8 cellular contexts compared by ENCODE assay signal in genomic region chr15:42337104-42337503, GRCh38. TPM values are rescaled to one million over a fixed set of nuclear protein-coding genes. Genes with fewer than 3 reads are reported as not detected.
DNase-seq lines count a peak whose midpoint lies in the region; ATAC-seq, FAIRE-seq and TF ChIP-seq lines count a peak whose summit lies in the region.
"Not testable (repeated sequence)": the region's sequence is repeated elsewhere in the genome, so short reads cannot be mapped to it uniquely, and the experiment has no call there.
"Had no signal": no experiment of that assay in that cellular context is flagged by ENCODE, and none has a peak within 500 bp of the region (broad histone marks: within the 10 kb centered on the region; RNA-seq: fewer than 3 reads in every experiment).

No MANE protein-coding gene starts in this region.

- H3K9me3 ChIP-seq in K562 (replicated peaks; ENCODE audit: control insufficient read depth, insufficient read depth, low read depth, low read length); cardiac muscle cell (ENCODE audit: low read depth): not testable (repeated sequence)

- in situ Hi-C loops in K562 (cut with MboI): not testable (repeated sequence)

- H3K4me3 Mint-ChIP-seq in WTC11; activated T-helper 1 cell treated with anti-CD3 and anti-CD28 coated beads, Interleukin-12 subunit alpha, Interleukin-12 subunit beta, Interleukin-2, Interleukin-4 antibody, amounts not matched to agents 30 ng/mL and 10 ng/mL and 1 ng/mL, durations not matched to agents 14 hours and 24 hours and 36 hours; neural crest cell; stimulated activated naive B cell treated with anti-CD40 and anti-IgM and Interleukin-4, amounts not matched to agents 10 μg/mL and 1 μg/mL and 100 μg/mL, for 72 hours: not testable (repeated sequence)

- H3K27me3 Mint-ChIP-seq in WTC11 (ENCODE audit: low read depth); activated T-helper 1 cell treated with anti-CD3 and anti-CD28 coated beads, Interleukin-12 subunit alpha, Interleukin-12 subunit beta, Interleukin-2, Interleukin-4 antibody, amounts not matched to agents 30 ng/mL and 10 ng/mL and 1 ng/mL, durations not matched to agents 14 hours and 24 hours and 36 hours (ENCODE audit: insufficient read depth); neural crest cell (ENCODE audit: low read depth); stimulated activated naive B cell treated with anti-CD40 and anti-IgM and Interleukin-4, amounts not matched to agents 10 μg/mL and 1 μg/mL and 100 μg/mL, for 72 hours: not testable (repeated sequence)

- H3K4me2 ChIP-seq in K562 (ENCODE audit: insufficient read depth, low read length): not testable (repeated sequence)

- not testable (repeated sequence) for H3K4me3 ChIP-seq in K562, cardiac muscle cell

- not testable (repeated sequence) for H2AFZ ChIP-seq in K562 (ENCODE audit: low read depth, low read length)

- H3K9me1 ChIP-seq in K562 (ENCODE audit: control insufficient read depth, insufficient read depth, low read length): not testable (repeated sequence)

- not testable (repeated sequence) for TF ChIP-seq CTCF in WTC11 (IDR thresholded peaks at IDR 0.05); K562 (IDR thresholded peaks at IDR 0.05 in 2 of 3, conservative IDR thresholded peaks at IDR 0.05 in 1 of 3; ENCODE audit: insufficient read depth in 2 of 3, low read depth in 1 of 3, low read length in 3 of 3); cardiac muscle cell (IDR thresholded peaks at IDR 0.05; ENCODE audit: low read depth, low read length); neural crest cell (conservative IDR thresholded peaks at IDR 0.05)

- CTCF ChIA-PET in WTC11 (lab: Charles Lee); K562 (lab: Yijun Ruan, JAX; ENCODE audit: low intra/inter-chr PET ratio): not testable (repeated sequence)

- not testable (repeated sequence) for TF ChIP-seq EP300 in K562 (IDR thresholded peaks at IDR 0.05; ENCODE audit: low read length)

- H3K4me1 ChIP-seq in K562 (replicated peaks in 1 of 2; ENCODE audit: control insufficient read depth in 2 of 2, insufficient read depth in 2 of 2, low read length in 2 of 2): not testable (repeated sequence)
- peaks cover 36% of the 10 kb centered on the region for H3K4me1 ChIP-seq in cardiac muscle cell (ENCODE audit: low read depth)

- H3K9me3 Mint-ChIP-seq in WTC11 (peaks cover 24% of the 10 kb centered on the region), neural crest cell (peaks cover 17% of the 10 kb centered on the region)
- peaks cover 19% of the 10 kb centered on the region for H3K9me3 Mint-ChIP-seq in activated T-helper 1 cell treated with anti-CD3 and anti-CD28 coated beads, Interleukin-12 subunit alpha, Interleukin-12 subunit beta, Interleukin-2, Interleukin-4 antibody, amounts not matched to agents 30 ng/mL and 10 ng/mL and 1 ng/mL, durations not matched to agents 14 hours and 24 hours and 36 hours
- H3K9me3 Mint-ChIP-seq in stimulated activated naive B cell treated with anti-CD40 and anti-IgM and Interleukin-4, amounts not matched to agents 10 μg/mL and 1 μg/mL and 100 μg/mL, for 72 hours: peaks cover 6 to 13% of the 10 kb centered on the region in 2 donors

- H4K20me1 ChIP-seq in K562 (replicated peaks; ENCODE audit: control insufficient read depth, insufficient read depth, low read length): not testable (repeated sequence)

- intact Hi-C loops in activated T-helper 1 cell treated with anti-CD3 and anti-CD28 coated beads, Interleukin-12 subunit alpha, Interleukin-12 subunit beta, Interleukin-2, Interleukin-4 antibody, amounts not matched to agents 30 ng/mL and 10 ng/mL and 1 ng/mL, durations not matched to agents 14 hours and 24 hours and 36 hours (cut with micrococcal nuclease); K562 (cut with micrococcal nuclease): not testable (repeated sequence)

- not testable (repeated sequence) for H3K27me3 ChIP-seq in K562 (ENCODE audit: control insufficient read depth in 2 of 2, insufficient read depth in 2 of 2, low read length in 2 of 2); cardiac muscle cell

- H3K36me3 Mint-ChIP-seq in WTC11 (peaks cover 23% of the 10 kb centered on the region), neural crest cell (ENCODE audit: low read depth) (peaks cover 17% of the 10 kb centered on the region)
- not testable (repeated sequence) for H3K36me3 Mint-ChIP-seq in activated T-helper 1 cell treated with anti-CD3 and anti-CD28 coated beads, Interleukin-12 subunit alpha, Interleukin-12 subunit beta, Interleukin-2, Interleukin-4 antibody, amounts not matched to agents 30 ng/mL and 10 ng/mL and 1 ng/mL, durations not matched to agents 14 hours and 24 hours and 36 hours (ENCODE audit: low read depth)
- H3K36me3 Mint-ChIP-seq in stimulated activated naive B cell treated with anti-CD40 and anti-IgM and Interleukin-4, amounts not matched to agents 10 μg/mL and 1 μg/mL and 100 μg/mL, for 72 hours: peaks cover 24 to 32% of the 10 kb centered on the region in 2 donors

- ATAC-seq in SK-N-SH treated with all-trans-retinoic acid at 6 μM for 48 hours; WTC11; K562; stimulated activated naive B cell treated with anti-CD40 and anti-IgM and Interleukin-4, amounts not matched to agents 10 μg/mL and 1 μg/mL and 100 μg/mL, for 72 hours (replicated peaks): not testable (repeated sequence)

- POLR2A ChIA-PET in WTC11 (lab: Charles Lee); K562 (lab: Yijun Ruan, JAX): not testable (repeated sequence)

- H3K27ac ChIP-seq in K562 (ENCODE audit: extremely low read depth, low read depth, low read length): not testable (repeated sequence)
- H3K27ac ChIP-seq in cardiac muscle cell: peak overlapping the region; percentile 94

- H3K27ac Mint-ChIP-seq in WTC11: not testable (repeated sequence)
- peak overlapping the region; percentile 53 for H3K27ac Mint-ChIP-seq in activated T-helper 1 cell treated with anti-CD3 and anti-CD28 coated beads, Interleukin-12 subunit alpha, Interleukin-12 subunit beta, Interleukin-2, Interleukin-4 antibody, amounts not matched to agents 30 ng/mL and 10 ng/mL and 1 ng/mL, durations not matched to agents 14 hours and 24 hours and 36 hours
- H3K27ac Mint-ChIP-seq in neural crest cell (ENCODE audit: unreplicated experiment): peak overlapping the region; percentile 91
- H3K27ac Mint-ChIP-seq in stimulated activated naive B cell treated with anti-CD40 and anti-IgM and Interleukin-4, amounts not matched to agents 10 μg/mL and 1 μg/mL and 100 μg/mL, for 72 hours: peak overlapping the region; percentile 6

- not testable (repeated sequence) for DNase-seq in WTC11 (ENCODE audit: low spot score); activated T-helper 1 cell treated with anti-CD3 and anti-CD28 coated beads, Interleukin-12 subunit alpha, Interleukin-12 subunit beta, Interleukin-2, Interleukin-4 antibody, amounts not matched to agents 30 ng/mL and 10 ng/mL and 1 ng/mL, durations not matched to agents 14 hours and 24 hours and 36 hours (ENCODE audit: low spot score); K562 (ENCODE audit: extremely low read depth in 1 of 4, low spot score in 3 of 4); cardiac muscle cell (ENCODE audit: low read depth in 1 of 2, low spot score in 1 of 2); neural crest cell (ENCODE audit: low read depth, low spot score); stimulated activated naive B cell treated with anti-CD40 and anti-IgM and Interleukin-4, amounts not matched to agents 10 μg/mL and 1 μg/mL and 100 μg/mL, for 72 hours

- TF ChIP-seq RAD21 in K562 (CRISPR knock-in tag; conservative IDR thresholded peaks at IDR 0.05 in 1 of 2, IDR thresholded peaks at IDR 0.05 in 1 of 2): not testable (repeated sequence)

- not testable (repeated sequence) for BruUV-seq in K562 (replicated peaks; lab: Mats Ljungman, UMichigan)

- TF ChIP-seq POLR2A in K562 (conservative IDR thresholded peaks at IDR 0.05): not testable (repeated sequence)

- H3K36me3 ChIP-seq in K562 (ENCODE audit: control insufficient read depth, insufficient read depth, low read length); cardiac muscle cell: not testable (repeated sequence)

- not testable (repeated sequence) for H3K4me1 Mint-ChIP-seq in WTC11; activated T-helper 1 cell treated with anti-CD3 and anti-CD28 coated beads, Interleukin-12 subunit alpha, Interleukin-12 subunit beta, Interleukin-2, Interleukin-4 antibody, amounts not matched to agents 30 ng/mL and 10 ng/mL and 1 ng/mL, durations not matched to agents 14 hours and 24 hours and 36 hours (ENCODE audit: low read depth); neural crest cell; stimulated activated naive B cell treated with anti-CD40 and anti-IgM and Interleukin-4, amounts not matched to agents 10 μg/mL and 1 μg/mL and 100 μg/mL, for 72 hours

- FAIRE-seq in K562 (lab: Jason Lieb, UNC): not testable (repeated sequence)

- H3K79me2 ChIP-seq in K562 (ENCODE audit: control insufficient read depth, insufficient read depth, low read length): not testable (repeated sequence)

- H3K9ac ChIP-seq in K562 (ENCODE audit: insufficient read depth in 1 of 2, low read depth in 2 of 2, low read length in 2 of 2): not testable (repeated sequence)

- 72% methylated on average over 3 of the region's 3 CpGs for WGBS in K562 (ENCODE audit: insufficient coverage, low coverage, missing lambda C conversion rate)

RNA-seq across cellular contexts. Expression of gene CAPN3, which starts 22.2 kb away (rescaled TPM):
- 0.70 to 1.4 TPM (median 1.3 TPM) in 3 replicates for total RNA-seq in WTC11 (2021)
- 1.5 and 1.6 TPM in 2 replicates for total RNA-seq in activated T-helper 1 cell treated with anti-CD3 and anti-CD28 coated beads, Interleukin-12 subunit alpha, Interleukin-12 subunit beta, Interleukin-2, Interleukin-4 antibody, amounts not matched to agents 30 ng/mL and 10 ng/mL and 1 ng/mL, durations not matched to agents 14 hours and 24 hours and 36 hours
- 1.1 and 2.1 TPM in 2 replicates for total RNA-seq in K562 (2011; cell fraction: chromatin; rRNA removed; ENCODE audit: low replicate concordance)
- total RNA-seq in K562 (2011; cell fraction: nucleolus; rRNA removed): 0.39 and 0.67 TPM in 2 replicates
- 0.88 and 0.92 TPM in 2 replicates for total RNA-seq in K562 (2011; cell fraction: nucleoplasm; rRNA removed)
- 0.18 TPM in 1 of 2 replicates, not detected in the other for total RNA-seq in K562 (2014; rRNA removed)
- total RNA-seq in K562 (2014; rRNA removed; fragmentation: Illumina TruSeq; extraction: Trizol): 0.35 TPM in 1 of 2 replicates, not detected in the other
- 0.25 and 0.41 TPM in 2 replicates for total RNA-seq in K562 (2015; rRNA removed; fragmentation: Illumina TruSeq; extraction: Trizol)
- total RNA-seq in K562 (2021): 0.33 TPM in 1 of 2 replicates, not detected in the other
- 0.07 and 0.39 TPM in 2 replicates for polyA plus RNA-seq in K562 (2011; rRNA removed)
- polyA plus RNA-seq in K562 (2011; cell fraction: cytosol; rRNA removed): 0.28 and 0.72 TPM in 2 replicates
- 0.92 and 2.7 TPM in 2 replicates for polyA plus RNA-seq in K562 (2011; cell fraction: nucleus; rRNA removed)
- 0.21 and 1.1 TPM in 2 replicates for polyA plus RNA-seq in K562 (2012)
- 0.22 and 0.34 TPM in 2 replicates for polyA plus RNA-seq in K562 (2014; fragmentation: Illumina TruSeq; extraction: Trizol)
- under 1 TPM in 1 of 2 experiments, not detected in 1; 0.20 TPM for polyA plus RNA-seq in K562 (2014; fragmentation: Nextera tagmentation; extraction: Ambion mirVana)
- 0.03 and 0.04 TPM in 2 replicates for polyA plus RNA-seq in K562 (2014; rRNA removed)
- 0.24 TPM in 1 of 2 replicates, not detected in the other for polyA minus RNA-seq in K562 (2011; rRNA and poly(A)+ RNA removed)
- not detected in 2 replicates for polyA minus RNA-seq in K562 (2011; cell fraction: cytosol; rRNA and poly(A)+ RNA removed)
- polyA minus RNA-seq in K562 (2011; cell fraction: nucleus; rRNA and poly(A)+ RNA removed): 0.33 TPM in 1 of 2 replicates, not detected in the other
- 37.9 and 88.3 TPM in 2 replicates for total RNA-seq in cardiac muscle cell
- polyA plus RNA-seq in cardiac muscle cell: 47.0 and 79.7 TPM in 2 replicates
- 2.2 and 2.7 TPM in 2 replicates for total RNA-seq in neural crest cell
- total RNA-seq: A172 had no signal

Comparison
In these comparisons a context has a peak if more than half of its experiments do, and no peak if none do; other contexts are left out.
1. RNA of gene CAPN3, which starts 22.2 kb away (total RNA-seq): 37.9 to 88.3 TPM in cardiac muscle cell; 2.2 to 2.7 TPM in neural crest cell, 1.5 to 1.6 TPM in activated T-helper 1 cell treated with anti-CD3 and anti-CD28 coated beads, Interleukin-12 subunit alpha, Interleukin-12 subunit beta, Interleukin-2, Interleukin-4 antibody, amounts not matched to agents 30 ng/mL and 10 ng/mL and 1 ng/mL, durations not matched to agents 14 hours and 24 hours and 36 hours, 0.70 to 1.4 TPM in WTC11 and 0.18 to 2.1 TPM in K562; every median in the first group is over 10 times any median in the second.